Comparison of ENCODE assay signal across 8 cellular contexts in genomic region chr6:78646542-78647410, GRCh38.
DNase-seq lines count a peak whose midpoint lies in the region; ATAC-seq and TF ChIP-seq lines count a peak whose summit lies in the region.
"Not testable (repeated sequence)": the region's sequence is repeated elsewhere in the genome, so short reads cannot be mapped to it uniquely, and the experiment has no call there.

No MANE protein-coding gene starts in this region.

- not testable (repeated sequence) for H3K4me3 ChIP-seq in HEK293 (ENCODE audit: low read depth, low read length); mucosa of descending colon
- 0 out of 2 replicates have a peak overlapping the region, but pooled peaks have one; percentile 6 for H3K4me3 ChIP-seq in MG63
- peak overlapping the region; percentile 27; the same call in 1 of the 2 replicates for H3K4me3 ChIP-seq in PC-3 (ENCODE audit: low read length)
- H3K4me3 ChIP-seq in iPS-15b (ENCODE audit: low read depth, low read length), result peak overlapping the region; percentile 32
- H3K4me3 ChIP-seq in transverse colon, result peak overlapping the region in 3 of 4 donors; percentile 12 to 34 (median 16)

- H3F3A ChIP-seq in PC-3 (ENCODE audit: low read length, unreplicated experiment), result not testable (repeated sequence)

- not testable (repeated sequence) for H3K9ac ChIP-seq in PC-3 (ENCODE audit: low read length); iPS-15b (ENCODE audit: low read depth, low read length)

- 0 out of 2 replicates have a peak overlapping the region, but pooled peaks have one; percentile 34 for H2AFZ ChIP-seq in PC-3 (ENCODE audit: low read length)

- H3K79me2 ChIP-seq in PC-3 (ENCODE audit: low read length), result not testable (repeated sequence)

- POLR2A ChIA-PET in HEK293 (lab: Yijun Ruan, JAX); PC-3 (lab: Charles Lee; ENCODE audit: unreplicated experiment); WTC11 (lab: Charles Lee): not testable (repeated sequence)

- H4K20me1 ChIP-seq in PC-3 (ENCODE audit: low read length), result not testable (repeated sequence)

- H3K9me3 Mint-ChIP-seq in Calu3 (ENCODE audit: low read depth, unreplicated experiment) (peaks cover 23% of the 10 kb centered on the region), WTC11 (peaks cover 35% of the 10 kb centered on the region)

- H3K27me3 ChIP-seq in MG63; PC-3 (ENCODE audit: low read length); iPS-15b (ENCODE audit: control insufficient read depth, insufficient read depth, low read length); transverse colon: not testable (repeated sequence)

- intact Hi-C loops in Calu3 (cut with micrococcal nuclease; ENCODE audit: unreplicated experiment); PC-3 (cut with micrococcal nuclease); mucosa of descending colon (cut with DNase I, micrococcal nuclease); transverse colon (cut with DNase I; ENCODE audit: low total_unique reads): not testable (repeated sequence)

- BruUV-seq in Calu3 (replicated peaks; lab: Mats Ljungman, UMichigan); PC-3 (replicated peaks; lab: Mats Ljungman, UMichigan): not testable (repeated sequence)

- WGBS in transverse colon (ENCODE audit: low coverage in 1 of 2), 2 donors, result 56 to 82% methylated on average over 8 to 20 of the region's 20 CpGs

- H3K9me2 ChIP-seq in PC-3 (replicated peaks; ENCODE audit: low read length), result not testable (repeated sequence)

- not testable (repeated sequence) for H3K27me3 Mint-ChIP-seq in Calu3 (ENCODE audit: unreplicated experiment)
- peaks cover 20% of the 10 kb centered on the region for H3K27me3 Mint-ChIP-seq in WTC11 (ENCODE audit: low read depth)

- ATAC-seq in PC-3, WTC11: not testable (repeated sequence)
- peak; percentile 51 for ATAC-seq in mucosa of descending colon

- DNase-seq in Calu3 (peak; percentile 73), WTC11 (ENCODE audit: low spot score) (peak; percentile 70), mucosa of descending colon (peak; percentile 72 to 78 (median 76)), transverse colon (peak; percentile 56)
- DNase-seq in MG63, PC-3: not testable (repeated sequence)

- H3K4me1 Mint-ChIP-seq in Calu3 (ENCODE audit: low read depth, unreplicated experiment), result not testable (repeated sequence)
- peaks cover 15% of the 10 kb centered on the region for H3K4me1 Mint-ChIP-seq in WTC11

- not testable (repeated sequence) for TF ChIP-seq EP300 in transverse colon (IDR thresholded peaks at IDR 0.05; ENCODE audit: low read depth)

- in situ Hi-C loops in transverse colon (cut with MboI; ENCODE audit: low pct_ligation_motif_present in 1 of 4, low pct_unique_long_range_greater_than_20kb in 1 of 4, low sequenced_read_pairs in 3 of 4), result not testable (repeated sequence)

- not testable (repeated sequence) for TF ChIP-seq CTCF in Calu3 (IDR thresholded peaks at IDR 0.05; ENCODE audit: unreplicated experiment); HEK293 (tag by site-specific recombination; IDR thresholded peaks at IDR 0.05); PC-3 (conservative IDR thresholded peaks at IDR 0.05; ENCODE audit: low read depth, low read length); WTC11 (IDR thresholded peaks at IDR 0.05); mucosa of descending colon (IDR thresholded peaks at IDR 0.05); transverse colon (IDR thresholded peaks at IDR 0.05)

- not testable (repeated sequence) for H3K36me3 ChIP-seq in HEK293 (ENCODE audit: control insufficient read depth in 2 of 2, insufficient read depth in 1 of 2, low read length in 2 of 2); MG63; PC-3 (ENCODE audit: low read depth, low read length); iPS-15b (ENCODE audit: control insufficient read depth, insufficient read depth, low read length); mucosa of descending colon (ENCODE audit: low read depth); transverse colon

- H3K9me3 ChIP-seq in HEK293 (ENCODE audit: control insufficient read depth, insufficient read depth, low read depth, low read length); MG63; PC-3 (ENCODE audit: low read length); iPS-15b (ENCODE audit: control insufficient read depth, insufficient read depth, low read length); mucosa of descending colon; transverse colon: not testable (repeated sequence)

- H3K4me1 ChIP-seq in HEK293 (ENCODE audit: control insufficient read depth, insufficient read depth, low read length); PC-3 (ENCODE audit: insufficient read depth, low read length); iPS-15b (ENCODE audit: control insufficient read depth, insufficient read depth, low read length); mucosa of descending colon (ENCODE audit: low read depth); transverse colon: not testable (repeated sequence)

- CTCF ChIA-PET in Calu3 (lab: Charles Lee), result interaction anchor here (0.6 to 1.2 kb wide), 2 partner anchors 64 to 80 kb away, joined by 3 read pairs; no protein-coding TSS in a partner anchor
- CTCF ChIA-PET in HEK293 (lab: Yijun Ruan, JAX), result interaction anchor here (0.7 kb wide), 1 partner anchor 99 kb away, joined by 3 read pairs; no protein-coding TSS in a partner anchor
- CTCF ChIA-PET in PC-3 (lab: Charles Lee), result not testable (repeated sequence)
- CTCF ChIA-PET in WTC11 (lab: Charles Lee), result interaction anchor here (1.4 kb wide), 1 partner anchor 164 kb away, joined by 3 read pairs; no protein-coding TSS in a partner anchor

- H3K4me3 Mint-ChIP-seq in Calu3 (ENCODE audit: low read depth, unreplicated experiment), result peak overlapping the region; percentile 75
- peak overlapping the region; percentile 59 for H3K4me3 Mint-ChIP-seq in WTC11

- peak overlapping the region; percentile 48 for H3K4me2 ChIP-seq in PC-3 (ENCODE audit: low read length)

- peaks cover 13% of the 10 kb centered on the region for H3K36me3 Mint-ChIP-seq in Calu3 (ENCODE audit: insufficient read depth, unreplicated experiment)
- H3K36me3 Mint-ChIP-seq in WTC11, result peaks cover 14% of the 10 kb centered on the region

- H3K27ac Mint-ChIP-seq in Calu3 (ENCODE audit: unreplicated experiment), result peak overlapping the region; percentile 57
- not testable (repeated sequence) for H3K27ac Mint-ChIP-seq in WTC11

- not testable (repeated sequence) for TF ChIP-seq POLR2A in transverse colon (IDR thresholded peaks at IDR 0.05)

- H3K27ac ChIP-seq in HEK293 (ENCODE audit: extremely low read depth, low read depth, low read length); PC-3 (ENCODE audit: low read length): not testable (repeated sequence)
- H3K27ac ChIP-seq in transverse colon, result peak overlapping the region in 3 of 4 donors; percentile 29 to 58 (median 40)

TF ChIP-seq in HEK293, 187 proteins besides CTCF, POLR2A, EP300 and RAD21:
- TF ChIP-seq YY1 (tag by site-specific recombination; IDR thresholded peaks at IDR 0.05) (0 out of 2 replicates have a peak, but pooled peaks have one; percentile 34), SP3 (tag by site-specific recombination; IDR thresholded peaks at IDR 0.05) (0 out of 2 replicates have a peak, but pooled peaks have one; percentile 9), ZBTB17 (tag by site-specific recombination; IDR thresholded peaks at IDR 0.05) (peak; percentile 47; the same call in 1 of the 2 replicates), ZNF335 (tag by site-specific recombination; conservative IDR thresholded peaks at IDR 0.05) (0 out of 2 replicates have a peak, but pooled peaks have one; percentile 27)

TF ChIP-seq in WTC11, 78 proteins besides CTCF, POLR2A, EP300 and RAD21:
- TF ChIP-seq, protein P1, sequence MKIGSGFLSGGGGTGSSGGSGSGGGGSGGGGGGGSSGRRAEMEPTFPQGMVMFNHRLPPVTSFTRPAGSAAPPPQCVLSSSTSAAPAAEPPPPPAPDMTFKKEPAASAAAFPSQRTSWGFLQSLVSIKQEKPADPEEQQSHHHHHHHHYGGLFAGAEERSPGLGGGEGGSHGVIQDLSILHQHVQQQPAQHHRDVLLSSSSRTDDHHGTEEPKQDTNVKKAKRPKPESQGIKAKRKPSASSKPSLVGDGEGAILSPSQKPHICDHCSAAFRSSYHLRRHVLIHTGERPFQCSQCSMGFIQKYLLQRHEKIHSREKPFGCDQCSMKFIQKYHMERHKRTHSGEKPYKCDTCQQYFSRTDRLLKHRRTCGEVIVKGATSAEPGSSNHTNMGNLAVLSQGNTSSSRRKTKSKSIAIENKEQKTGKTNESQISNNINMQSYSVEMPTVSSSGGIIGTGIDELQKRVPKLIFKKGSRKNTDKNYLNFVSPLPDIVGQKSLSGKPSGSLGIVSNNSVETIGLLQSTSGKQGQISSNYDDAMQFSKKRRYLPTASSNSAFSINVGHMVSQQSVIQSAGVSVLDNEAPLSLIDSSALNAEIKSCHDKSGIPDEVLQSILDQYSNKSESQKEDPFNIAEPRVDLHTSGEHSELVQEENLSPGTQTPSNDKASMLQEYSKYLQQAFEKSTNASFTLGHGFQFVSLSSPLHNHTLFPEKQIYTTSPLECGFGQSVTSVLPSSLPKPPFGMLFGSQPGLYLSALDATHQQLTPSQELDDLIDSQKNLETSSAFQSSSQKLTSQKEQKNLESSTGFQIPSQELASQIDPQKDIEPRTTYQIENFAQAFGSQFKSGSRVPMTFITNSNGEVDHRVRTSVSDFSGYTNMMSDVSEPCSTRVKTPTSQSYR (CRISPR knock-in tag; IDR thresholded peaks at IDR 0.05), result 0 out of 2 replicates have a peak, but pooled peaks have one; percentile 26
